ENCODE assay signal across 3 cellular contexts in the genomic region with DNA sequence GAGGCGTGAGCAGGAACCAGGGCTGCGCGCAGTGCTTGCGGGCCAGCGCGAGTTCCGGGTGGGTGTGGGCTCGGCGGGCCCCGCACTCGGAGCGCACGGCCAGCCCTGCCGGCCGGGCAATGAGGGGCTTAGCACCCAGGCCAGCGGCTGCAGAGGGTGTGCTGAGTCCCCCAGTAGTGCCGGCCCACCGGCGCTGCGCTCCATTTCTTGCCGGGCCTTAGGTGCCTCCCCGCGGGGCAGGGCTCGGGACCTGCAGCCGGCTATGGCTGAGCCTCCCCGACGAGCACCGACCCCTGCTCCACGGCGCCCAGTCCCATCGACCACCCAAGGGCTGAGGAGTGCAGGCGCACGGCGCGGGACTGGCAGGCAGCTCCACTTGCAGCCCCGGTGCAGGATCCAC. TPM values are rescaled to one million over a fixed set of nuclear protein-coding genes. Genes with fewer than 3 reads are reported as not detected.
"Had no signal": no experiment of that assay in that cellular context is flagged by ENCODE, and none has a peak within 500 bp of the region (broad histone marks: within the 10 kb centered on the region; RNA-seq: fewer than 3 reads in every experiment).

No MANE protein-coding gene starts in this region.

RNA-seq across cellular contexts. Expression of a gene that starts 44.9 kb away (rescaled TPM):
- total RNA-seq: LHCN-M2, MCF 10A, NCI-H460 had no signal
